In genomic region chr7:40880581-40880980, GRCh38 we compare ENCODE assay signal across 22 cellular contexts.
DNase-seq lines count a peak whose midpoint lies in the region; ATAC-seq, FAIRE-seq and TF ChIP-seq lines count a peak whose summit lies in the region.
"Had no signal": no experiment of that assay in that cellular context is flagged by ENCODE, and none has a peak within 500 bp of the region (broad histone marks: within the 10 kb centered on the region; RNA-seq: fewer than 3 reads in every experiment).

No MANE protein-coding gene starts in this region.

- no peaks in the 10 kb centered on the region for H3K27me3 ChIP-seq in keratinocyte (ENCODE audit: control insufficient read depth, extremely low read depth, insufficient read depth, low read length)
- no peaks in the 10 kb centered on the region for H3K27me3 ChIP-seq in upper lobe of right lung
- H3K27me3 ChIP-seq: SJCRH30 had no signal

- dilution Hi-C loops in keratinocyte (cut with MboI; ENCODE audit: extremely low pct_ligation_motif_present, low sequenced_read_pairs) = no loop called here

- no peaks in the 10 kb centered on the region for H3K79me2 ChIP-seq in keratinocyte (ENCODE audit: control insufficient read depth, insufficient read depth, low read length)

- intact Hi-C loops in upper lobe of right lung (cut with DNase I) = no loop called here

- DNase-seq in HCEC 1CT (peak; percentile 50), amniotic stem cell (lab: John Stamatoyannopoulos, UW) (peak; percentile 6), fibroblast of gingiva (ENCODE audit: low read depth) (peak; percentile 37), keratinocyte (ENCODE audit: low read depth, low spot score) (no peak), T-helper 1 cell (no peak), upper lobe of right lung (no peak)
- DNase-seq: COR-L47, DMS153, EL, GOT3, MM.1S, NCI-H1105, NCI-H1694 treated with DMSO at 0.1 percent for 48 hours, NCI-H446 treated with DMSO at 0.1 percent for 48 hours, NCI-H748 treated with DMSO at 0.1 percent for 48 hours, RPMI8226, SJCRH30 had no signal

- ATAC-seq in HG03045 (IDR thresholded peaks at IDR 0.05; ENCODE audit: unreplicated experiment) (no peak), upper lobe of right lung (no peak), GM18868 (IDR thresholded peaks at IDR 0.05; ENCODE audit: unreplicated experiment) (no peak)
- ATAC-seq: HepG2 had no signal

- H3K9ac ChIP-seq in keratinocyte (ENCODE audit: control insufficient read depth, extremely low read depth, insufficient read depth, low read length) = no peak overlapping the region
- H3K9ac ChIP-seq: KMS-11 had no signal

- H3K9me3 ChIP-seq in keratinocyte (ENCODE audit: control insufficient read depth, low read depth, low read length) (no peaks in the 10 kb centered on the region), upper lobe of right lung (no peaks in the 10 kb centered on the region)
- H3K9me3 ChIP-seq: SJCRH30 had no signal

- FAIRE-seq in keratinocyte (lab: Jason Lieb, UNC) = peak; percentile 43
- FAIRE-seq: A204.1, HepG2 had no signal

- H3K4me3 ChIP-seq in keratinocyte (ENCODE audit: control insufficient read depth in 2 of 3, extremely low read depth in 1 of 3, insufficient read depth in 2 of 3, low read depth in 1 of 3, low read length in 3 of 3) = no peak overlapping the region
- H3K4me3 ChIP-seq in upper lobe of right lung = no peak overlapping the region
- H3K4me3 ChIP-seq: SJCRH30 had no signal

- H4K20me1 ChIP-seq in keratinocyte (ENCODE audit: control insufficient read depth, extremely low read depth, insufficient read depth, low read length) = no peaks in the 10 kb centered on the region

- H3K27ac ChIP-seq in keratinocyte (ENCODE audit: control insufficient read depth, insufficient read depth, low read length) (no peak overlapping the region), upper lobe of right lung (no peak overlapping the region)
- H3K27ac ChIP-seq: KMS-11, SJCRH30 had no signal

- H3K4me1 ChIP-seq in keratinocyte (ENCODE audit: control insufficient read depth, extremely low read depth, insufficient read depth, low read length) = no peaks in the 10 kb centered on the region
- H3K4me1 ChIP-seq in upper lobe of right lung = no peaks in the 10 kb centered on the region
- H3K4me1 ChIP-seq: SJCRH30 had no signal

- no peak overlapping the region for H2AFZ ChIP-seq in keratinocyte (ENCODE audit: control insufficient read depth, low read length)

- no peak overlapping the region for H3K4me2 ChIP-seq in keratinocyte (ENCODE audit: control insufficient read depth, extremely low read depth, insufficient read depth, low read depth, low read length)
- H3K4me2 ChIP-seq: KMS-11 had no signal

- H3K9me1 ChIP-seq in keratinocyte (ENCODE audit: control insufficient read depth, extremely low read depth, insufficient read depth, low read length) = no peaks in the 10 kb centered on the region

- H3K36me3 ChIP-seq in keratinocyte (ENCODE audit: control insufficient read depth in 2 of 2, extremely low read depth in 1 of 2, insufficient read depth in 2 of 2, low read length in 2 of 2) (no peaks in the 10 kb centered on the region), upper lobe of right lung (no peaks in the 10 kb centered on the region)
- H3K36me3 ChIP-seq: SJCRH30 had no signal

- TF ChIP-seq CTCF in keratinocyte (optimal IDR thresholded peaks at IDR 0.05 in 1 of 3, IDR thresholded peaks at IDR 0.05 in 1 of 3, conservative IDR thresholded peaks at IDR 0.05 in 1 of 3; ENCODE audit: extremely low read depth in 1 of 3, insufficient read depth in 2 of 3, low read length in 3 of 3) = no peak
- no peak for TF ChIP-seq CTCF in upper lobe of right lung (IDR thresholded peaks at IDR 0.05)

Comparison
In these comparisons a context has a peak if more than half of its experiments do, and no peak if none do; other contexts are left out.
1. DNase-seq: peak in HCEC 1CT (single experiment), amniotic stem cell (single experiment) and fibroblast of gingiva (single experiment); none in keratinocyte (single experiment), T-helper 1 cell (0 of 5) and upper lobe of right lung (single experiment).